Comparison of ENCODE assay signal across 12 cellular contexts in the genomic region with DNA sequence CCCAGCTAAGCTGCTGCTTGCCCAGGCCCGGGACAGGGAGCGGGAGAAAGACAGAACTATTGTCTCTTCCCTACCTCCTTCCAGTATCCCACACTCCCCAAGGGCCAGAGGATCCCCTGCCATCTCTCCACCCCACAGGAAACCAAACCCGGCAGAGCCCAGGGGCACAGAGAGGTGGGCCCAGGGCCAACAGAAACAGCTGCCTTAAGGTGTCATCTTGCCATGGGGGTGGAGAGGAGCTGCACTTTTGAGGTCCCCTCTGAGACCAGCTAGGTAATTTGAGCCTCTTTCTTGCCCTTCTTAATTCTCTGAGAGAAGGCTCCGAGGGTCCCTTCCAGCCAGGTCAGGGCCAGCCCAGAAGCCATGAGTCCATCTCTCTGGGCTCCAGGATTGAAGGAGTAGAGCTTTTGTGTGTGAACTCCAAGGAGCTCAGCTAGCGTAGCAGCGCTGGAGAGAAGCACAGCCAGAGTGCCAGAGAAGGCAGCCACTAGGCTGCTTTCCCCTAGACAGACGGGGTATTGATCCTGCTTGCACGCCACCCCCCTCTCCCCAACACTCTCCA. TPM values are rescaled to one million over a fixed set of nuclear protein-coding genes. Genes with fewer than 3 reads are reported as not detected.
DNase-seq lines count a peak whose midpoint lies in the region; ATAC-seq and TF ChIP-seq lines count a peak whose summit lies in the region.
"Had no signal": no experiment of that assay in that cellular context is flagged by ENCODE, and none has a peak within 500 bp of the region (broad histone marks: within the 10 kb centered on the region; RNA-seq: fewer than 3 reads in every experiment).

No MANE protein-coding gene starts in this region.

- H3K4me1 ChIP-seq in BLaER1 (peaks cover 55% of the 10 kb centered on the region), left lung (peaks cover 0 to 11% of the 10 kb centered on the region in 2 donors), esophagus squamous epithelium (peaks cover 0 to 18% (median 5%) of the 10 kb centered on the region in 3 donors)

- no peak for ATAC-seq in left lung

- H3K36me3 ChIP-seq in BLaER1: no peaks in the 10 kb centered on the region
- no peaks in the 10 kb centered on the region for H3K36me3 ChIP-seq in KOPT-K1 (ENCODE audit: insufficient read depth, low read length)
- no peaks in the 10 kb centered on the region for H3K36me3 ChIP-seq in WERI-Rb-1
- no peaks in the 10 kb centered on the region for H3K36me3 ChIP-seq in left lung
- no peaks in the 10 kb centered on the region for H3K36me3 ChIP-seq in esophagus squamous epithelium
- H3K36me3 ChIP-seq: sigmoid colon had no signal

- intact Hi-C loops in left lung (cut with DNase I): loop anchor here in 1 of 2 donors (5.0 to 10.0 kb wide), 2 partner anchors 38 to 265 kb away; partner anchors contain the start of gene CYB561D1
- intact Hi-C loops in esophagus squamous epithelium (cut with DNase I): loop anchor here (5.0 kb wide), 1 partner anchor 38 kb away; the partner anchor contains the start of gene CYB561D1

- DNase-seq in WERI-Rb-1 (no peak), OCI-M2 (lab: John Stamatoyannopoulos, UW; ENCODE audit: unreplicated experiment) (no peak), left lung (no peak), esophagus squamous epithelium (lab: John Stamatoyannopoulos, UW) (no peak), ureter (ENCODE audit: low spot score) (no peak)
- DNase-seq: activated T-cell treated with anti-CD3 and anti-CD28 coated beads, Interleukin-2, amount 50 U/mL, for 24 hours; AML-193; sigmoid colon had no signal

- H3K4me3 Mint-ChIP-seq in nephron: peak overlapping the region in 2 of 3 experiments; percentile 10 to 74
- H3K4me3 Mint-ChIP-seq: activated T-cell treated with anti-CD3 and anti-CD28 coated beads, Interleukin-2, amount 50 U/mL, for 24 hours had no signal

- 76 to 94% methylated on average over 2 to 5 of the region's 8 CpGs for WGBS in esophagus squamous epithelium, 2 donors

- H3K27me3 ChIP-seq in BLaER1 (no peaks in the 10 kb centered on the region), WERI-Rb-1 (ENCODE audit: insufficient read depth, low read depth, severe bottlenecking) (no peaks in the 10 kb centered on the region), left lung (no peaks in the 10 kb centered on the region), esophagus squamous epithelium (no peaks in the 10 kb centered on the region)
- H3K27me3 ChIP-seq: sigmoid colon had no signal

- H3K27me3 Mint-ChIP-seq in nephron (ENCODE audit: low read depth): peaks cover 10% of the 10 kb centered on the region
- H3K27me3 Mint-ChIP-seq: activated T-cell treated with anti-CD3 and anti-CD28 coated beads, Interleukin-2, amount 50 U/mL, for 24 hours had no signal

- peak overlapping the region; percentile 79 for H3K4me2 ChIP-seq in BLaER1

- no peaks in the 10 kb centered on the region for H3K9me3 Mint-ChIP-seq in nephron
- H3K9me3 Mint-ChIP-seq: activated T-cell treated with anti-CD3 and anti-CD28 coated beads, Interleukin-2, amount 50 U/mL, for 24 hours had no signal

- peak overlapping the region; percentile 20 for H3K9ac ChIP-seq in BLaER1

- H3K9me3 ChIP-seq in BLaER1 (no peaks in the 10 kb centered on the region), KOPT-K1 (ENCODE audit: insufficient read depth, low read length, poor library complexity, severe bottlenecking) (no peaks in the 10 kb centered on the region), WERI-Rb-1 (ENCODE audit: severe bottlenecking) (no peaks in the 10 kb centered on the region), left lung (no peaks in the 10 kb centered on the region), esophagus squamous epithelium (no peaks in the 10 kb centered on the region)
- H3K9me3 ChIP-seq: sigmoid colon had no signal

- H3K4me3 ChIP-seq in BLaER1 (no peak overlapping the region), WERI-Rb-1 (ENCODE audit: low read depth, low read length) (no peak overlapping the region), left lung (no peak overlapping the region), esophagus squamous epithelium (no peak overlapping the region)
- H3K4me3 ChIP-seq: sigmoid colon had no signal

- peak overlapping the region; percentile 76 to 93 (median 83) for H3K27ac Mint-ChIP-seq in nephron
- H3K27ac Mint-ChIP-seq: activated T-cell treated with anti-CD3 and anti-CD28 coated beads, Interleukin-2, amount 50 U/mL, for 24 hours had no signal

- TF ChIP-seq CTCF in WERI-Rb-1 (IDR thresholded peaks at IDR 0.05; ENCODE audit: low read depth, low read length) (no peak), nephron (IDR thresholded peaks at IDR 0.05; ENCODE audit: unreplicated experiment in 3 of 3) (no peak), left lung (IDR thresholded peaks at IDR 0.05) (no peak), esophagus squamous epithelium (IDR thresholded peaks at IDR 0.05) (no peak)

- H4K20me1 ChIP-seq in BLaER1: no peaks in the 10 kb centered on the region

- no peak for TF ChIP-seq POLR2A in esophagus squamous epithelium (IDR thresholded peaks at IDR 0.05)

- H3K4me1 Mint-ChIP-seq in nephron: peaks cover 79% of the 10 kb centered on the region

- H3K27ac ChIP-seq in BLaER1 (peak overlapping the region; percentile 56; the same call in 1 of the 2 replicates), KOPT-K1 (ENCODE audit: low read depth, low read length, poor library complexity, severe bottlenecking) (peak overlapping the region; percentile 7), WERI-Rb-1 (peak overlapping the region; percentile 54), left lung (no peak overlapping the region), esophagus squamous epithelium (no peak overlapping the region)

- no peaks in the 10 kb centered on the region for H3K36me3 Mint-ChIP-seq in nephron (ENCODE audit: low read depth)

RNA-seq across cellular contexts. Expression of gene GPR61, which starts 9.7 kb away (rescaled TPM):
- not detected for total RNA-seq in left lung
- not detected for total RNA-seq in esophagus squamous epithelium
- total RNA-seq in ureter: not detected
- total RNA-seq: endothelial cell of umbilical vein had no signal

RNA-seq across cellular contexts. Expression of gene GNAI3, which starts 18.4 kb away (rescaled TPM):
- total RNA-seq in left lung (1 to 10 TPM; 6.4 to 9.9 TPM), esophagus squamous epithelium (10 to 100 TPM in 3 of 4 donors, 1 to 10 TPM in 1; 8.2 to 15.1 (median 11.6) TPM), ureter (6.6 TPM)

RNA-seq across cellular contexts. Expression of gene AMIGO1, which starts 20.4 kb away (rescaled TPM):
- total RNA-seq in left lung (1 to 10 TPM; 4.1 to 8.1 TPM), esophagus squamous epithelium (1 to 10 TPM in 2 of 4 donors, under 1 TPM in 2; 0.45 to 2.7 (median 1.8) TPM), ureter (6.0 TPM)

RNA-seq across cellular contexts. Expression of gene CYB561D1, which starts 36.1 kb away (rescaled TPM):
- total RNA-seq in left lung (10 to 100 TPM; 11.3 to 14.9 TPM), esophagus squamous epithelium (10 to 100 TPM in 1 of 4 donors, 1 to 10 TPM in 3; 3.1 to 12.7 (median 7.3) TPM), ureter (10.5 TPM)

RNA-seq across cellular contexts. Expression of gene ATXN7L2, which starts 46.3 kb away (rescaled TPM):
- total RNA-seq in left lung: 1 to 10 TPM; 4.7 to 5.6 TPM
- 1 to 10 TPM; 2.1 to 5.9 (median 3.8) TPM for total RNA-seq in esophagus squamous epithelium
- total RNA-seq in ureter: 6.0 TPM

Comparison
In these comparisons a context has a peak if more than half of its experiments do, and no peak if none do; other contexts are left out.
1. H3K27ac ChIP-seq: peak in BLaER1 (single experiment), KOPT-K1 (single experiment) and WERI-Rb-1 (single experiment); none in left lung (0 of 2) and esophagus squamous epithelium (0 of 4).